In the genomic region with DNA sequence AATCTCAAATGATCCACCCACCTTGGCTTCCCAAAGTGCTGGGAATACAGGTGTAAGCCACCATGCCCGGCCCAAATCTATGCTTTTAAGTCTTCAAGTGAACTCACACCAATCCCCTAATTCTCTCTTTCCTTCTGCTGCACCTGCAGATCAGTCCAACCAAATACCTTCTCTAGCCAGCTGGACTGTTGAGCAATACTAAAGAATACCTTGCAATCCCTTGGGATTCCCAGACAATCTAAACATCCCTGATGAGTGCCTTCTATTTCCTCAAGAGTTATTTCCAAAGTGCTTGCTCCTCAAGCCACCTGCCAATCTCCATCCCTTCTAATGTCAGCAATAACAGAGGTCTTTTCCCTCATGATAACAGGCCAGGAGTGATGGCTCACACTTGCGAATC, we compare ENCODE assay signal across 20 cellular contexts. TPM values are rescaled to one million over a fixed set of nuclear protein-coding genes. Genes with fewer than 3 reads are reported as not detected.
A peak's percentile ranks its signal among the peaks of the same experiment; 100 is the strongest.
DNase-seq lines count a peak whose midpoint lies in the region; ATAC-seq, FAIRE-seq and TF ChIP-seq lines count a peak whose summit lies in the region.
"Had no signal": no experiment of that assay in that cellular context is flagged by ENCODE, and none has a peak within 500 bp of the region (broad histone marks: within the 10 kb centered on the region; RNA-seq: fewer than 3 reads in every experiment).

No MANE protein-coding gene starts in this region.

- no peak overlapping the region for H3K18ac ChIP-seq in trophoblast cell (ENCODE audit: low read length)

- DNase-seq in HepG2 (ENCODE audit: low spot score) (no peak), right lobe of liver (no peak), NCI-H524 (lab: John Stamatoyannopoulos, UW) (peak; percentile 5 to 64), trophoblast cell (peak; percentile 18 to 71), Peyer's patch (no peak), NCI-H510A (lab: John Stamatoyannopoulos, UW) (no peak)
- DNase-seq: BE2C; C1 segment of cervical spinal cord; CD4-positive, CD25-positive, alpha-beta regulatory T cell; CD8-positive, alpha-beta memory T cell; COR-L47; DMS 273 treated with DMSO at 0.1 percent for 48 hours; DMS53; DND-41; EL; HCEC 1CT had no signal

- H3K27ac ChIP-seq in HepG2 (ENCODE audit: extremely low read length, insufficient read depth, low read length) (no peak overlapping the region), right lobe of liver (no peak overlapping the region), trophoblast cell (ENCODE audit: low read depth, low read length) (no peak overlapping the region), Peyer's patch (no peak overlapping the region)
- H3K27ac ChIP-seq: HL-60 had no signal

- no peak overlapping the region for H4K91ac ChIP-seq in trophoblast cell (ENCODE audit: low read depth, low read length)

- H4K20me1 ChIP-seq in HepG2 (ENCODE audit: insufficient read depth, low read length), result no peaks in the 10 kb centered on the region

- TF ChIP-seq POLR2A in HepG2 (IDR thresholded peaks at IDR 0.05; ENCODE audit: insufficient read depth in 1 of 2, low read depth in 2 of 2, low read length in 2 of 2) (no peak), right lobe of liver (IDR thresholded peaks at IDR 0.05) (no peak), Peyer's patch (IDR thresholded peaks at IDR 0.05) (no peak)

- POLR2A ChIA-PET in HepG2 (lab: Yijun Ruan, JAX), result no interaction called here

- no peaks in the 10 kb centered on the region for H3K4me1 ChIP-seq in HepG2 (ENCODE audit: insufficient read depth, low read length)
- no peaks in the 10 kb centered on the region for H3K4me1 ChIP-seq in right lobe of liver
- H3K4me1 ChIP-seq in trophoblast cell (ENCODE audit: control insufficient read depth in 1 of 2, insufficient read depth in 2 of 2, low read length in 2 of 2), result no peaks in the 10 kb centered on the region
- no peaks in the 10 kb centered on the region for H3K4me1 ChIP-seq in Peyer's patch
- H3K4me1 ChIP-seq: BE2C had no signal

- H3K9ac ChIP-seq in HepG2 (ENCODE audit: insufficient read depth, low read depth, low read length) (no peak overlapping the region), trophoblast cell (ENCODE audit: low read length) (no peak overlapping the region)

- no peak overlapping the region for H4K8ac ChIP-seq in trophoblast cell (ENCODE audit: low read depth, low read length)

- in situ Hi-C loops in HepG2 (cut with HindIII; ENCODE audit: extremely low pct_ligation_motif_present, low pct_unique_long_range_greater_than_20kb), result loop anchor here (10.0 to 25.0 kb wide), 2 partner anchors 389 to 624 kb away; no protein-coding TSS in a partner anchor

- no peak overlapping the region for H2AK5ac ChIP-seq in trophoblast cell (ENCODE audit: low read length)

- H2BK12ac ChIP-seq in trophoblast cell (ENCODE audit: low read length), result no peak overlapping the region

- H3K79me1 ChIP-seq in trophoblast cell (ENCODE audit: low read length), result no peaks in the 10 kb centered on the region

- H3K27me3 ChIP-seq in HepG2 (ENCODE audit: control insufficient read depth in 1 of 2, insufficient read depth in 2 of 2, low read length in 2 of 2) (peaks cover 0 to 5% of the 10 kb centered on the region in 2 experiments; a peak in 1 of 5 replicates), right lobe of liver (no peaks in the 10 kb centered on the region), trophoblast cell (ENCODE audit: insufficient read depth, low read length) (no peaks in the 10 kb centered on the region), Peyer's patch (no peaks in the 10 kb centered on the region)
- H3K27me3 ChIP-seq: BE2C had no signal

- no peak overlapping the region for H2BK5ac ChIP-seq in trophoblast cell (ENCODE audit: low read depth, low read length, poor library complexity)

- no peak overlapping the region for H3K4ac ChIP-seq in trophoblast cell (ENCODE audit: low read depth, low read length)

- H3K9me3 ChIP-seq in HepG2 (ENCODE audit: low read length) (no peaks in the 10 kb centered on the region), right lobe of liver (no peaks in the 10 kb centered on the region), trophoblast cell (ENCODE audit: insufficient read depth, low read depth, low read length) (no peaks in the 10 kb centered on the region), Peyer's patch (no peaks in the 10 kb centered on the region)
- H3K9me3 ChIP-seq: BE2C had no signal

- no peak overlapping the region for H3K23ac ChIP-seq in trophoblast cell (ENCODE audit: low read length)

- H3K14ac ChIP-seq in trophoblast cell (ENCODE audit: low read length), result no peak overlapping the region

- TF ChIP-seq RAD21 in HepG2 (CRISPR knock-in tag; IDR thresholded peaks at IDR 0.05), result no peak

- H3K4me2 ChIP-seq in HepG2 (ENCODE audit: low read depth, low read length), result no peak overlapping the region
- no peak overlapping the region for H3K4me2 ChIP-seq in trophoblast cell (ENCODE audit: low read length)
- H3K4me2 ChIP-seq: GM23338 had no signal

- no peak overlapping the region for H2AFZ ChIP-seq in HepG2 (ENCODE audit: low read length)
- H2AFZ ChIP-seq in trophoblast cell (ENCODE audit: insufficient read depth, low read length, poor library complexity), result no peak overlapping the region
- H2AFZ ChIP-seq: GM23338 had no signal

- no peaks in the 10 kb centered on the region for H3K79me2 ChIP-seq in HepG2 (ENCODE audit: insufficient read depth, low read length)
- H3K79me2 ChIP-seq in trophoblast cell (ENCODE audit: control insufficient read depth, insufficient read depth, low read length, poor library complexity), result no peaks in the 10 kb centered on the region

- CTCF ChIA-PET in HepG2 (lab: Yijun Ruan, JAX; ENCODE audit: low intra/inter-chr PET ratio, low total read pairs), result no interaction called here

- TF ChIP-seq EP300 in HepG2 (IDR thresholded peaks at IDR 0.05; ENCODE audit: low read depth in 2 of 2, low read length in 2 of 2), result no peak
- TF ChIP-seq EP300 in HepG2 (CRISPR knock-in tag; IDR thresholded peaks at IDR 0.05; ENCODE audit: borderline replicate concordance), result no peak

- TF ChIP-seq CTCF in HepG2 (CRISPR knock-in tag; IDR thresholded peaks at IDR 0.05) (no peak), right lobe of liver (IDR thresholded peaks at IDR 0.05) (no peak), Peyer's patch (IDR thresholded peaks at IDR 0.05) (no peak)

- no peak overlapping the region for H2BK120ac ChIP-seq in trophoblast cell (ENCODE audit: insufficient read depth, low read length, poor library complexity)

- no TSS peak for BruUV-seq in HepG2 (replicated peaks; lab: Mats Ljungman, UMichigan)

- intact Hi-C loops in HepG2 (cut with micrococcal nuclease; ENCODE audit: unreplicated experiment), result no loop called here
- intact Hi-C loops in right lobe of liver (cut with DNase I), result no loop called here

- H4K12ac ChIP-seq in trophoblast cell (ENCODE audit: low read depth, low read length), result no peak overlapping the region

- no peak for FAIRE-seq in HepG2 (lab: Jason Lieb, UNC)
- FAIRE-seq: GM12878, H54 had no signal

- H3K36me3 ChIP-seq in HepG2 (replicated peaks in 1 of 2; ENCODE audit: control insufficient read depth in 1 of 2, insufficient read depth in 2 of 2, low read length in 2 of 2), result peaks cover under 1 to 3% of the 10 kb centered on the region in 2 experiments; a peak in 3 of 5 replicates
- H3K36me3 ChIP-seq in right lobe of liver, result peaks cover 0 to 8% (median under 1%) of the 10 kb centered on the region in 4 donors
- peaks cover 0 to 1% of the 10 kb centered on the region in 2 experiments for H3K36me3 ChIP-seq in trophoblast cell (ENCODE audit: control insufficient read depth in 1 of 2, insufficient read depth in 2 of 2, low read length in 2 of 2)
- H3K36me3 ChIP-seq in Peyer's patch, result peaks cover 0 to 8% (median 0%) of the 10 kb centered on the region in 3 donors

- H3K4me3 ChIP-seq in HepG2 (replicated peaks in 1 of 3; ENCODE audit: insufficient read depth in 1 of 3, low read depth in 2 of 3, low read length in 3 of 3), result no peak overlapping the region
- H3K4me3 ChIP-seq in right lobe of liver, result no peak overlapping the region
- H3K4me3 ChIP-seq in trophoblast cell (ENCODE audit: low read depth, low read length), result no peak overlapping the region
- H3K4me3 ChIP-seq in Peyer's patch, result no peak overlapping the region
- H3K4me3 ChIP-seq: GM12878, GM23338 had no signal

- 34% methylated on average over 2 of the region's 2 CpGs for WGBS in HepG2 (ENCODE audit: low lambda C conversion rate)
- 83% methylated on average over 2 of the region's 2 CpGs for WGBS in right lobe of liver (ENCODE audit: insufficient coverage, low coverage, low lambda C conversion rate, missing lambda C conversion rate)
- no CpG with 5 or more reads among the region's 2 CpGs for WGBS in trophoblast cell (ENCODE audit: extremely low coverage, insufficient coverage, insufficient read length)

- ATAC-seq in HepG2, result no peak; the same call in 2 of the 3 replicates
- no peak for ATAC-seq in right lobe of liver
- ATAC-seq: GM12878 had no signal

TF ChIP-seq in HepG2, 621 proteins besides CTCF, POLR2A, EP300 and RAD21 (continues in another document):
- no peak for TF ChIP-seq ZNF550 (CRISPR knock-in tag; IDR thresholded peaks at IDR 0.05; ENCODE audit: borderline replicate concordance)

RNA-seq across cellular contexts. Expression of a gene that starts 48.6 kb away (rescaled TPM):
- 387 and 499 TPM in 2 replicates for total RNA-seq in HepG2 (2016; rRNA removed; fragmentation: Illumina TruSeq; extraction: Trizol)
- total RNA-seq in HepG2 (2016; cell fraction: cytosol; rRNA removed; fragmentation: Illumina TruSeq; extraction: Trizol; ENCODE audit: low read depth), result 16.2 and 16.5 TPM in 2 replicates
- 367 and 489 TPM in 2 replicates for total RNA-seq in HepG2 (2016; cell fraction: insoluble cytoplasmic fraction; rRNA removed; fragmentation: Illumina TruSeq; extraction: Trizol)
- total RNA-seq in HepG2 (2016; cell fraction: membrane; rRNA removed; fragmentation: Illumina TruSeq; extraction: Trizol), result 49.3 and 53.4 TPM in 2 replicates
- 418 and 502 TPM in 2 replicates for total RNA-seq in HepG2 (2016; cell fraction: nucleus; rRNA removed; fragmentation: Illumina TruSeq; extraction: Trizol)
- polyA plus RNA-seq in HepG2 (2011; rRNA removed), result 677 and 750 TPM in 2 replicates
- 115 and 183 TPM in 2 replicates for polyA plus RNA-seq in HepG2 (2011; cell fraction: cytosol; rRNA removed)
- 1,965 and 2,535 TPM in 2 replicates for polyA plus RNA-seq in HepG2 (2011; cell fraction: nucleus; rRNA removed)
- 375 and 468 TPM in 2 replicates for polyA plus RNA-seq in HepG2 (2012)
- 9.7 and 15.8 TPM in 2 replicates for polyA plus RNA-seq in HepG2 (2016; cell fraction: cytosol; fragmentation: Illumina TruSeq; extraction: Trizol; ENCODE audit: low read depth)
- polyA plus RNA-seq in HepG2 (2016; cell fraction: insoluble cytoplasmic fraction; fragmentation: Illumina TruSeq; extraction: Trizol; ENCODE audit: low read depth), result 424 and 448 TPM in 2 replicates
- 27.7 and 44.3 TPM in 2 replicates for polyA plus RNA-seq in HepG2 (2016; cell fraction: membrane; fragmentation: Illumina TruSeq; extraction: Trizol; ENCODE audit: low read depth)
- polyA plus RNA-seq in HepG2 (2016; cell fraction: nucleus; fragmentation: Illumina TruSeq; extraction: Trizol; ENCODE audit: insufficient read depth, low read depth), result 790 and 818 TPM in 2 replicates
- polyA minus RNA-seq in HepG2 (2011; rRNA and poly(A)+ RNA removed; ENCODE audit: low replicate concordance), result 198 and 376 TPM in 2 replicates
- polyA minus RNA-seq in HepG2 (2011; cell fraction: cytosol; rRNA and poly(A)+ RNA removed), result 123 TPM in 2 replicates
- polyA minus RNA-seq in HepG2 (2011; cell fraction: nucleus; rRNA and poly(A)+ RNA removed), result 1,412 and 1,821 TPM in 2 replicates
- total RNA-seq in right lobe of liver, result 100 to 1,000 TPM in 3 of 6 experiments, 10 to 100 TPM in 3; 74.6 to 113 (median 100) TPM
- 250 and 256 TPM in 2 replicates for polyA plus RNA-seq in trophoblast cell (2013)
- 100 to 1,000 TPM; 313 to 785 (median 486) TPM for total RNA-seq in Peyer's patch

Comparison
In these comparisons a context has a peak if more than half of its experiments do, and no peak if none do; other contexts are left out.
1. DNase-seq: peak in NCI-H524 (2 of 2) and trophoblast cell (2 of 2); none in HepG2 (single experiment), right lobe of liver (0 of 3), Peyer's patch (0 of 3) and NCI-H510A (single experiment).